28 cellular contexts compared by ENCODE assay signal in genomic region chr16:12343913-12344312, GRCh38.
"Had no signal": no experiment of that assay in that cellular context is flagged by ENCODE, and none has a peak within 500 bp of the region (broad histone marks: within the 10 kb centered on the region; RNA-seq: fewer than 3 reads in every experiment).

No MANE protein-coding gene starts in this region.

- H2AFZ ChIP-seq: parathyroid adenoma had no signal

- H3K4me1 Mint-ChIP-seq: stimulated activated naive CD8-positive, alpha-beta T cell treated with anti-CD3 and anti-CD28 coated beads, Interleukin-15, amount 100 ng/mL, for 72 hours had no signal

- H3K27me3 Mint-ChIP-seq: naive thymus-derived CD8-positive, alpha-beta T cell; natural killer cell treated with Interleukin-12 subunit alpha and Interleukin-12 subunit beta and Interleukin-15 and Interleukin-18, amount 100 ng/mL, for 72 hours; stimulated activated memory B cell treated with anti-CD40 and anti-IgM and Interleukin-4, amounts not matched to agents 10 μg/mL and 1 μg/mL and 100 μg/mL, for 72 hours; stimulated activated naive CD8-positive, alpha-beta T cell treated with anti-CD3 and anti-CD28 coated beads, Interleukin-15, amount 100 ng/mL, for 72 hours had no signal

- H3K27ac Mint-ChIP-seq: natural killer cell treated with Interleukin-12 subunit alpha and Interleukin-12 subunit beta and Interleukin-15 and Interleukin-18, amount 100 ng/mL, for 72 hours; nephron progenitor cell; progenitor cell of endocrine pancreas; stimulated activated memory B cell treated with anti-CD40 and anti-IgM and Interleukin-4, amounts not matched to agents 10 μg/mL and 1 μg/mL and 100 μg/mL, for 72 hours; stimulated activated naive CD8-positive, alpha-beta T cell treated with anti-CD3 and anti-CD28 coated beads, Interleukin-15, amount 100 ng/mL, for 72 hours had no signal

- H3K4me3 Mint-ChIP-seq: naive thymus-derived CD8-positive, alpha-beta T cell; natural killer cell treated with Interleukin-12 subunit alpha and Interleukin-12 subunit beta and Interleukin-15 and Interleukin-18, amount 100 ng/mL, for 72 hours; nephron progenitor cell; neural crest cell; stimulated activated memory B cell treated with anti-CD40 and anti-IgM and Interleukin-4, amounts not matched to agents 10 μg/mL and 1 μg/mL and 100 μg/mL, for 72 hours; stimulated activated naive CD8-positive, alpha-beta T cell treated with anti-CD3 and anti-CD28 coated beads, Interleukin-15, amount 100 ng/mL, for 72 hours had no signal

- ATAC-seq: naive thymus-derived CD8-positive, alpha-beta T cell; natural killer cell treated with Interleukin-12 subunit alpha and Interleukin-12 subunit beta and Interleukin-15 and Interleukin-18, amount 100 ng/mL, for 72 hours; psoas muscle; stimulated activated memory B cell treated with anti-CD40 and anti-IgM and Interleukin-4, amounts not matched to agents 10 μg/mL and 1 μg/mL and 100 μg/mL, for 72 hours; stimulated activated naive CD8-positive, alpha-beta T cell treated with anti-CD3 and anti-CD28 coated beads, Interleukin-15, amount 100 ng/mL, for 72 hours; stimulated activated naive CD8-positive, alpha-beta T cell treated with anti-CD3 and anti-CD28 coated beads, Interleukin-15, Interleukin-2, amounts not matched to agents 100 U/mL and 50 U/mL, for 24 hours had no signal

- H3K9me3 ChIP-seq: ovary, psoas muscle, right lobe of liver, sigmoid colon, thoracic aorta, thyroid gland, tibial nerve, upper lobe of left lung, vagina had no signal

- H3K4me3 ChIP-seq: ovary, psoas muscle, right lobe of liver, sigmoid colon, thoracic aorta, thyroid gland, tibial nerve, upper lobe of left lung, vagina had no signal

- H3K27me3 ChIP-seq: ovary, right lobe of liver, sigmoid colon, thyroid gland, tibial nerve, upper lobe of left lung, vagina had no signal

- DNase-seq: naive thymus-derived CD8-positive, alpha-beta T cell; nephron progenitor cell; occipital lobe; ovary; psoas muscle; right cardiac atrium; right lobe of liver; sigmoid colon; small intestine; stimulated activated CD4-positive, alpha-beta T cell treated with anti-CD3 and anti-CD28 coated beads, Interleukin-15, amount 100 ng/mL, for 24 hours; stimulated activated CD4-positive, alpha-beta T cell treated with anti-CD3 and anti-CD28 coated beads, Interleukin-2, amount 100 ng/mL, for 24 hours; stimulated activated CD4-positive, alpha-beta T cell treated with anti-CD3 and anti-CD28 coated beads, Interleukin-2, amount 100 ng/mL, for 48 hours; stimulated activated CD4-positive, alpha-beta T cell treated with anti-CD3 and anti-CD28 coated beads, Interleukin-4, amount 100 ng/mL, for 24 hours; stimulated activated naive CD4-positive, alpha-beta T cell; stimulated activated naive CD8-positive, alpha-beta T cell treated with anti-CD3 and anti-CD28 coated beads, Interleukin-15, amount 100 ng/mL, for 72 hours; stimulated activated naive CD8-positive, alpha-beta T cell treated with anti-CD3 and anti-CD28 coated beads, Interleukin-15, Interleukin-2, amounts not matched to agents 100 U/mL and 50 U/mL, for 24 hours; thyroid gland; trophoblast cell; upper lobe of left lung had no signal

- H3K9me3 Mint-ChIP-seq: naive thymus-derived CD8-positive, alpha-beta T cell; natural killer cell treated with Interleukin-12 subunit alpha and Interleukin-12 subunit beta and Interleukin-15 and Interleukin-18, amount 100 ng/mL, for 72 hours; nephron progenitor cell; stimulated activated memory B cell treated with anti-CD40 and anti-IgM and Interleukin-4, amounts not matched to agents 10 μg/mL and 1 μg/mL and 100 μg/mL, for 72 hours; stimulated activated naive CD8-positive, alpha-beta T cell treated with anti-CD3 and anti-CD28 coated beads, Interleukin-15, amount 100 ng/mL, for 72 hours had no signal

- H3K27ac ChIP-seq: ovary, parathyroid adenoma, psoas muscle, right lobe of liver, sigmoid colon, thoracic aorta, thyroid gland, upper lobe of left lung, vagina had no signal

- H3K4me1 ChIP-seq: parathyroid adenoma, right lobe of liver, vagina had no signal

- H3K36me3 Mint-ChIP-seq: natural killer cell treated with Interleukin-12 subunit alpha and Interleukin-12 subunit beta and Interleukin-15 and Interleukin-18, amount 100 ng/mL, for 72 hours had no signal

- H3K9ac ChIP-seq: parathyroid adenoma had no signal

- H3K36me3 ChIP-seq: ovary, right lobe of liver, sigmoid colon, thoracic aorta, thyroid gland, tibial nerve, upper lobe of left lung, vagina had no signal

- FAIRE-seq: small intestine, urothelium cell line had no signal
